ENCODE assay signal across 24 cellular contexts in the genomic region with DNA sequence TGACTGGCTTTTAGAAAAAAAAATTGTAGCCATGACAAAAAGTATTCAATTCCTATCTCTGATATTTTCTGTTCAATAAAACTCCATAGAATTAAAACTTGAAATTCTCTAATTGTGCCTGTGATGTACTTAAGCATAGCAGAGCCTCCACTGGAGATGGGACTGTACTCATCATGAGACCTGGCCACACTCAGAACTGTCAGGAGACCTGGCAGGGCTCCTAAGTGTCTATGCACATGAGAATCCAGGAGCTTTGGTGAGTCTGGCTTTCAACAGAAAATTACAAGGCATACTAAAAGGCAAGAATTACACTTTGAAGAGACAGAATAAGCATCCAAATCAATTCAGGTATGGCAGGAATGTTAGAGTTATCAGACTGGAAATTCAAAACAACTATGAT.
"Had no signal": no experiment of that assay in that cellular context is flagged by ENCODE, and none has a peak within 500 bp of the region (broad histone marks: within the 10 kb centered on the region; RNA-seq: fewer than 3 reads in every experiment).

No MANE protein-coding gene starts in this region.

- H3K27ac ChIP-seq: stomach, suprapubic skin, testis, thoracic aorta, thyroid gland, tibial artery, tibial nerve, transverse colon, upper lobe of left lung, upper lobe of right lung, uterus, vagina had no signal

- H3K4me1 ChIP-seq: suprapubic skin, testis, thyroid gland, tibial artery, transverse colon, upper lobe of left lung, upper lobe of right lung, uterus, vagina had no signal

- H3K36me3 ChIP-seq: stomach, thoracic aorta, thyroid gland, upper lobe of left lung, upper lobe of right lung, uterus, vagina had no signal

- FAIRE-seq: urothelium cell line had no signal

- H3K27me3 ChIP-seq: stomach, suprapubic skin, testis, thyroid gland, tibial artery, tibial nerve, transverse colon, upper lobe of left lung, upper lobe of right lung, uterus, vagina had no signal

- H3K4me3 ChIP-seq: stomach, suprapubic skin, testis, thoracic aorta, thyroid gland, tibial artery, tibial nerve, transverse colon, upper lobe of left lung, upper lobe of right lung, uterus, vagina had no signal

- H3K9me3 ChIP-seq: stomach, suprapubic skin, testis, thoracic aorta, thyroid gland, tibial artery, tibial nerve, transverse colon, upper lobe of left lung, upper lobe of right lung, uterus, vagina had no signal

- DNase-seq: stimulated activated CD4-positive, alpha-beta T cell treated with anti-CD3 and anti-CD28 coated beads, Interleukin-2, amount 100 ng/mL, for 48 hours; stimulated activated CD4-positive, alpha-beta T cell treated with anti-CD3 and anti-CD28 coated beads, Interleukin-4, amount 100 ng/mL, for 24 hours; stimulated activated CD4-positive, alpha-beta T cell treated with anti-CD3 and anti-CD28 coated beads, Interleukin-4, amount 100 ng/mL, for 4 hours; stimulated activated CD8-positive, alpha-beta memory T cell treated with anti-CD3 and anti-CD28 coated beads, Interleukin-4, amount 100 ng/mL, for 48 hours; stimulated activated naive B cell treated with anti-CD40 and anti-IgM and Interleukin-4, amounts not matched to agents 10 μg/mL and 1 μg/mL and 100 μg/mL, for 72 hours; stimulated activated naive CD4-positive, alpha-beta T cell; stimulated activated naive CD4-positive, alpha-beta T cell treated with Interleukin-2 at 50 U/mL for 16 hours; stimulated activated naive CD8-positive, alpha-beta T cell treated with anti-CD3 and anti-CD28 coated beads, Interleukin-15, amount 100 ng/mL, for 72 hours; stimulated activated naive CD8-positive, alpha-beta T cell treated with anti-CD3 and anti-CD28 coated beads, Interleukin-15, Interleukin-2, amounts not matched to agents 100 U/mL and 50 U/mL, for 24 hours; stomach; substantia nigra; testis; tibial artery; transverse colon; trophoblast cell; upper lobe of left lung; upper lobe of right lung; uterus had no signal
